Comparison of ENCODE assay signal across 20 cellular contexts in genomic region chr20:48469026-48469425, GRCh38.
"Had no signal": no experiment of that assay in that cellular context is flagged by ENCODE, and none has a peak within 500 bp of the region (broad histone marks: within the 10 kb centered on the region; RNA-seq: fewer than 3 reads in every experiment).

No MANE protein-coding gene starts in this region.

- ATAC-seq: effector memory CD8-positive, alpha-beta T cell; esophagus mucosa; gastrocnemius medialis; heart right ventricle; left cardiac atrium; left lung had no signal

- DNase-seq: colonic mucosa; cortex of kidney; effector CD8-positive, alpha-beta T cell; effector memory CD8-positive, alpha-beta T cell; endodermal cell; erythroblast; esophagus squamous epithelium; foreskin fibroblast; foreskin melanocyte; gastrocnemius medialis; glutamatergic neuron; head of caudate nucleus; heart right ventricle; hippocampal formation; left cardiac atrium; left lung; mammary epithelial cell; mesendoderm; midbrain had no signal
